ENCODE assay signal across 16 cellular contexts in the genomic region with DNA sequence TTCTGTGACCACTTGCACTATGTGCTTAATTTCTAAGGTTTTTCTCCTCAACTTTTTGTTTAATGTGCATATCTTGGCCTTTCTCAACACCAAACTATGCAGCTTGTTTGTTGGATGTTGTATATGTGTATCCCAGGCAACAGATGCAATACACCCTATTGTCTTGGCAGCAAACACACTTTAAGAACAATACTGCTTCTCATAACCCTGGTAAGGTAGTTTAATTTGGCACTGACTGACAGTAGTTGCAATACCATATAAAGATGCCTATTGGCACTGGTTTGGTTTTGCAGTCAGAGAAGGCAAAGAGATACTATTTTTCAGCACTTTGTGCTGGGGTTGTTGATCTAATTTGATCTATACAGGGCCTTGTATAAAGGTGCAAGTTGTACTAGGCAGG.
DNase-seq lines count a peak whose midpoint lies in the region; ATAC-seq and TF ChIP-seq lines count a peak whose summit lies in the region.
"Had no signal": no experiment of that assay in that cellular context is flagged by ENCODE, and none has a peak within 500 bp of the region (broad histone marks: within the 10 kb centered on the region; RNA-seq: fewer than 3 reads in every experiment).

No MANE protein-coding gene starts in this region.

- H3K36me3 ChIP-seq in BJ (ENCODE audit: control insufficient read depth, insufficient read depth, low read length), result no peaks in the 10 kb centered on the region
- H3K36me3 ChIP-seq in MG63, result no peaks in the 10 kb centered on the region

- no peaks in the 10 kb centered on the region for H3K4me1 Mint-ChIP-seq in immature natural killer cell
- H3K4me1 Mint-ChIP-seq: natural killer cell had no signal

- H3K4me3 Mint-ChIP-seq in immature natural killer cell, result no peak overlapping the region
- H3K4me3 Mint-ChIP-seq: activated B cell treated with CpG ODN at 0.5 μM for 24 hours, H9, natural killer cell had no signal

- in situ Hi-C loops in astrocyte of the cerebellum (cut with HindIII; ENCODE audit: low sequenced_read_pairs), result no loop called here

- H3K9me3 ChIP-seq in MG63, result no peaks in the 10 kb centered on the region

- H3K4me3 ChIP-seq in BJ (ENCODE audit: low read depth, low read length), result no peak overlapping the region
- no peak overlapping the region for H3K4me3 ChIP-seq in MG63
- no peak overlapping the region for H3K4me3 ChIP-seq in astrocyte of the cerebellum (ENCODE audit: low read depth, low read length)
- H3K4me3 ChIP-seq in fibroblast of villous mesenchyme (ENCODE audit: low read depth, low read length), result no peak overlapping the region

- H3K27me3 Mint-ChIP-seq in immature natural killer cell (ENCODE audit: low read depth in 3 of 3), result peaks cover under 1 to 4% (median 1%) of the 10 kb centered on the region in 3 donors
- H3K27me3 Mint-ChIP-seq: activated B cell treated with CpG ODN at 0.5 μM for 24 hours had no signal

- no peak overlapping the region for H3K27ac Mint-ChIP-seq in immature natural killer cell
- H3K27ac Mint-ChIP-seq: activated B cell treated with CpG ODN at 0.5 μM for 24 hours, H9, natural killer cell had no signal

- H3K9me3 Mint-ChIP-seq in immature natural killer cell, result peaks cover 0 to 4% (median 0%) of the 10 kb centered on the region in 6 donors
- H3K9me3 Mint-ChIP-seq: activated B cell treated with CpG ODN at 0.5 μM for 24 hours, H9 had no signal

- TF ChIP-seq CTCF in BJ (IDR thresholded peaks at IDR 0.05; ENCODE audit: insufficient read depth, low read depth, low read length), result no peak
- TF ChIP-seq CTCF in astrocyte of the cerebellum (IDR thresholded peaks at IDR 0.05; ENCODE audit: low read depth, low read length, missing control alignments), result no peak
- no peak for TF ChIP-seq CTCF in fibroblast of villous mesenchyme (IDR thresholded peaks at IDR 0.05; ENCODE audit: insufficient read depth, low read depth, low read length)

- POLR2A ChIA-PET in BJ (lab: Charles Lee), result no interaction called here

- H3K36me3 Mint-ChIP-seq in immature natural killer cell, result no peaks in the 10 kb centered on the region
- H3K36me3 Mint-ChIP-seq: natural killer cell had no signal

- peak; percentile 5 for DNase-seq in BJ (ENCODE audit: low read depth)
- peak; percentile 5 for DNase-seq in MG63
- DNase-seq in astrocyte of the cerebellum (ENCODE audit: low read depth), result peak; percentile 22
- peak; percentile 3 for DNase-seq in fibroblast of villous mesenchyme (ENCODE audit: low read depth)
- DNase-seq in NCI-H146 (lab: John Stamatoyannopoulos, UW), result no peak
- no peak for DNase-seq in immature natural killer cell
- no peak for DNase-seq in cerebellar cortex (ENCODE audit: low spot score)
- DNase-seq: activated B cell treated with CpG ODN at 0.5 μM for 24 hours, GDM1, H9, natural killer cell, NCI-H69, SIG-M5 had no signal

- H3K27me3 ChIP-seq in BJ (ENCODE audit: control insufficient read depth, insufficient read depth, low read length), result no peaks in the 10 kb centered on the region
- no peaks in the 10 kb centered on the region for H3K27me3 ChIP-seq in MG63

- ATAC-seq in GM19351 (IDR thresholded peaks at IDR 0.05; ENCODE audit: unreplicated experiment), result no peak
- ATAC-seq: left lobe of liver, natural killer cell, sciatic nerve had no signal

- CTCF ChIA-PET in BJ (lab: Yijun Ruan, JAX), result interaction anchor here (1.1 kb wide), 1 partner anchor 12 kb away, joined by 3 read pairs; no protein-coding TSS in a partner anchor

Comparison
In these comparisons a context has a peak if more than half of its experiments do, and no peak if none do; other contexts are left out.
1. DNase-seq: peak in BJ (single experiment), MG63 (single experiment), astrocyte of the cerebellum (single experiment) and fibroblast of villous mesenchyme (single experiment); none in NCI-H146 (single experiment), immature natural killer cell (0 of 3) and cerebellar cortex (single experiment).